In genomic region chr9:84146893-84147705, GRCh38 we compare ENCODE assay signal across 12 cellular contexts.
A peak's percentile ranks its signal among the peaks of the same experiment; 100 is the strongest.
DNase-seq lines count a peak whose midpoint lies in the region; ATAC-seq, FAIRE-seq and TF ChIP-seq lines count a peak whose summit lies in the region.
"Had no signal": no experiment of that assay in that cellular context is flagged by ENCODE, and none has a peak within 500 bp of the region (broad histone marks: within the 10 kb centered on the region; RNA-seq: fewer than 3 reads in every experiment).

No MANE protein-coding gene starts in this region.

- peak overlapping the region; percentile 53 to 66 (median 58) for H3K27ac Mint-ChIP-seq in nephron

- peaks cover 34% of the 10 kb centered on the region for H3K4me1 ChIP-seq in endothelial cell of umbilical vein (ENCODE audit: control insufficient read depth, extremely low read depth, insufficient read depth, low read length)

- no TSS peak for BruUV-seq in endothelial cell of umbilical vein (replicated peaks; lab: Mats Ljungman, UMichigan)

- dilution Hi-C loops in endothelial cell of umbilical vein (cut with MboI; ENCODE audit: extremely low pct_ligation_motif_present, low sequenced_read_pairs) = no loop called here

- TF ChIP-seq CTCF in endothelial cell of umbilical vein (IDR thresholded peaks at IDR 0.05; ENCODE audit: extremely low read depth in 1 of 2, insufficient read depth in 1 of 2, low read depth in 1 of 2, low read length in 2 of 2) = no peak
- TF ChIP-seq CTCF in nephron (IDR thresholded peaks at IDR 0.05; ENCODE audit: unreplicated experiment in 3 of 3) = no peak

- peak; percentile 18 for DNase-seq in Ammon's horn (ENCODE audit: low spot score)
- DNase-seq in KBM-7 = peak; percentile 16
- peak; percentile 26 for DNase-seq in endothelial cell of umbilical vein (ENCODE audit: low read depth, low spot score)
- DNase-seq in activated effector memory CD4-positive, alpha-beta T cell treated with anti-CD3 and anti-CD28 coated beads, Interleukin-2, amount 50 U/mL, for 16 hours = no peak
- DNase-seq in NOMO-1 treated with dmso at 0.1 percent for 144 hours (lab: John Stamatoyannopoulos, UW; ENCODE audit: unreplicated experiment) = no peak
- DNase-seq: activated naive CD4-positive, alpha-beta T cell treated with Interleukin-2 at 50 U/mL for 16 hours; CD8-positive, alpha-beta memory T cell; mesendoderm; NK-92 treated with Interleukin-12 subunit alpha and Interleukin-12 subunit beta, amount 100 ng/mL, for 24 hours had no signal

- no peaks in the 10 kb centered on the region for H3K36me3 Mint-ChIP-seq in nephron (ENCODE audit: low read depth)

- no peaks in the 10 kb centered on the region for H3K9me1 ChIP-seq in endothelial cell of umbilical vein (replicated peaks; ENCODE audit: control insufficient read depth, extremely low read depth, insufficient read depth, low read length)

- CTCF ChIA-PET in endothelial cell of umbilical vein (lab: Charles Lee) = interaction anchor here (1.3 to 2.0 kb wide), 4 partner anchors 8 to 114 kb away, joined by 4 to 11 read pairs (median 6); no protein-coding TSS in a partner anchor

- POLR2A ChIA-PET in endothelial cell of umbilical vein (lab: Charles Lee) = no interaction called here

- H3K79me2 ChIP-seq in endothelial cell of umbilical vein (ENCODE audit: control insufficient read depth, insufficient read depth, low read length) = no peaks in the 10 kb centered on the region

- in situ Hi-C loops in KBM-7 (cut with MboI; ENCODE audit: low pct_unique_long_range_greater_than_20kb, low sequenced_read_pairs) = no loop called here

- H3K27ac ChIP-seq in endothelial cell of umbilical vein (ENCODE audit: insufficient read depth, low read depth, low read length) = peak overlapping the region; percentile 40

- H3K4me1 Mint-ChIP-seq in nephron = peaks cover 25% of the 10 kb centered on the region
- H3K4me1 Mint-ChIP-seq: CD8-positive, alpha-beta memory T cell had no signal

- peak overlapping the region in 1 of 3 experiments; percentile 14 for H3K4me3 ChIP-seq in endothelial cell of umbilical vein (replicated peaks in 1 of 3; ENCODE audit: insufficient read depth in 1 of 3, low read depth in 1 of 3, low read length in 3 of 3)

- intact Hi-C loops in endothelial cell of umbilical vein (cut with micrococcal nuclease) = loop anchor here (2.0 kb wide), 1 partner anchor 24 kb away; no protein-coding TSS in a partner anchor

- no peaks in the 10 kb centered on the region for H3K27me3 ChIP-seq in endothelial cell of umbilical vein (ENCODE audit: control insufficient read depth in 2 of 2, insufficient read depth in 2 of 2, low read length in 2 of 2)

- H3K27me3 Mint-ChIP-seq in nephron (ENCODE audit: low read depth) = peaks cover 17% of the 10 kb centered on the region

- H3K9me3 ChIP-seq in endothelial cell of umbilical vein (replicated peaks; ENCODE audit: control insufficient read depth, insufficient read depth, low read length) = no peaks in the 10 kb centered on the region

- peak overlapping the region; percentile 44 for H3K4me2 ChIP-seq in endothelial cell of umbilical vein (ENCODE audit: insufficient read depth, low read length)

- H3K9me3 Mint-ChIP-seq in nephron = no peaks in the 10 kb centered on the region

- no peak for TF ChIP-seq POLR2A in endothelial cell of umbilical vein (IDR thresholded peaks at IDR 0.05; ENCODE audit: low read depth, low read length)

- no peaks in the 10 kb centered on the region for H3K36me3 ChIP-seq in endothelial cell of umbilical vein (ENCODE audit: control insufficient read depth in 2 of 2, extremely low read depth in 1 of 2, insufficient read depth in 2 of 2, low read length in 2 of 2)

- no peaks in the 10 kb centered on the region for H4K20me1 ChIP-seq in endothelial cell of umbilical vein (replicated peaks; ENCODE audit: control insufficient read depth, extremely low read depth, insufficient read depth, low read length)

- FAIRE-seq in endothelial cell of umbilical vein (lab: Jason Lieb, UNC) = no peak

- no peak overlapping the region for H3K9ac ChIP-seq in endothelial cell of umbilical vein (replicated peaks; ENCODE audit: extremely low read depth, insufficient read depth, low read length)

- ATAC-seq in HG02642 (IDR thresholded peaks at IDR 0.05; ENCODE audit: poor library complexity, unreplicated experiment) (no peak), GM21360 (IDR thresholded peaks at IDR 0.05; ENCODE audit: unreplicated experiment) (no peak)

- peak overlapping the region; percentile 88 for H2AFZ ChIP-seq in endothelial cell of umbilical vein (ENCODE audit: low read depth, low read length)

- peak overlapping the region in 1 of 3 experiments; percentile 17 for H3K4me3 Mint-ChIP-seq in nephron
- H3K4me3 Mint-ChIP-seq: CD8-positive, alpha-beta memory T cell had no signal

TF ChIP-seq in endothelial cell of umbilical vein, 7 proteins besides CTCF, POLR2A, EP300 and RAD21:
- TF ChIP-seq FOS (IDR thresholded peaks at IDR 0.05; ENCODE audit: borderline replicate concordance, insufficient read depth, low read length) = no peak
- TF ChIP-seq POLR2AphosphoS5 (IDR thresholded peaks at IDR 0.05; ENCODE audit: insufficient read depth, low read depth, low read length) = no peak
- TF ChIP-seq EZH2 (IDR thresholded peaks at IDR 0.05; ENCODE audit: borderline replicate concordance, low read depth, low read length, severe bottlenecking) = no peak
- TF ChIP-seq GATA2 (IDR thresholded peaks at IDR 0.05; ENCODE audit: insufficient read depth, insufficient read length, low read depth, low read length) = no peak
- TF ChIP-seq JUN (IDR thresholded peaks at IDR 0.05; ENCODE audit: borderline replicate concordance, insufficient read depth, insufficient read length, low read depth) = no peak
- no peak for TF ChIP-seq MYC (IDR thresholded peaks at IDR 0.05; ENCODE audit: low read depth, low read length)

Comparison
In these comparisons a context has a peak if more than half of its experiments do, and no peak if none do; other contexts are left out.
1. DNase-seq: peak in Ammon's horn (single experiment), KBM-7 (single experiment) and endothelial cell of umbilical vein (single experiment); none in activated effector memory CD4-positive, alpha-beta T cell treated with anti-CD3 and anti-CD28 coated beads, Interleukin-2, amount 50 U/mL, for 16 hours (single experiment) and NOMO-1 treated with dmso at 0.1 percent for 144 hours (single experiment).